Comparison of ENCODE assay signal across 10 cellular contexts in genomic region chr16:77171750-77172635, GRCh38. TPM values are rescaled to one million over a fixed set of nuclear protein-coding genes. Genes with fewer than 3 reads are reported as not detected.
DNase-seq lines count a peak whose midpoint lies in the region; ATAC-seq and TF ChIP-seq lines count a peak whose summit lies in the region.
"Had no signal": no experiment of that assay in that cellular context is flagged by ENCODE, and none has a peak within 500 bp of the region (broad histone marks: within the 10 kb centered on the region; RNA-seq: fewer than 3 reads in every experiment).

No MANE protein-coding gene starts in this region.

- TF ChIP-seq CTCF in AG10803 (conservative IDR thresholded peaks at IDR 0.05; ENCODE audit: low read length) (peak; percentile 81), GM12864 (IDR thresholded peaks at IDR 0.05; ENCODE audit: low read depth, low read length, missing control alignments) (peak; percentile 68), fibroblast of mammary gland (conservative IDR thresholded peaks at IDR 0.05; ENCODE audit: control insufficient read depth, insufficient read depth, low read depth, low read length) (peak; percentile 69), omental fat pad (IDR thresholded peaks at IDR 0.05) (peak in 1 of 3 donors; percentile 15)

- DNase-seq in AG10803 (ENCODE audit: low read depth) (peak; percentile 59), GM12864 (ENCODE audit: low read depth) (peak; percentile 21), MV-4-11 (lab: John Stamatoyannopoulos, UW) (peak; percentile 33), SKM-1 treated with dmso at 0.1 percent for 144 hours (lab: John Stamatoyannopoulos, UW; ENCODE audit: unreplicated experiment) (peak; percentile 44), fibroblast of mammary gland (ENCODE audit: low read depth) (peak; percentile 66), omental fat pad (ENCODE audit: low spot score) (no peak), ecto neural progenitor cell (ENCODE audit: low spot score) (no peak)
- DNase-seq: right cardiac atrium had no signal

- H3K4me3 ChIP-seq in AG10803 (ENCODE audit: low read length) (no peak overlapping the region), GM12864 (ENCODE audit: low read depth, low read length) (no peak overlapping the region), fibroblast of mammary gland (ENCODE audit: control insufficient read depth, low read depth, low read length) (no peak overlapping the region)
- H3K4me3 ChIP-seq: SJSA1 had no signal

- peak; percentile 75 for ATAC-seq in HG02571 (IDR thresholded peaks at IDR 0.05; ENCODE audit: unreplicated experiment)
- ATAC-seq in omental fat pad (ENCODE audit: low FRiP score): peak; percentile 53

RNA-seq across cellular contexts. Expression of gene MON1B, which starts 19.0 kb away (rescaled TPM):
- 10 to 100 TPM; 19.0 to 27.6 (median 25.2) TPM for total RNA-seq in omental fat pad

RNA-seq across cellular contexts. Expression of gene SYCE1L, which starts 27.2 kb away (rescaled TPM):
- total RNA-seq in omental fat pad: under 1 TPM in 3 of 4 donors, not detected in 1; 0.56 to 0.84 (median 0.69) TPM

Comparison
In these comparisons a context has a peak if more than half of its experiments do, and no peak if none do; other contexts are left out.
1. DNase-seq: peak in AG10803 (single experiment), GM12864 (single experiment), MV-4-11 (single experiment), SKM-1 treated with dmso at 0.1 percent for 144 hours (single experiment) and fibroblast of mammary gland (single experiment); none in omental fat pad (single experiment) and ecto neural progenitor cell (single experiment).